Comparison of ENCODE assay signal across 10 cellular contexts in genomic region chr10:75436896-75437295, GRCh38. TPM values are rescaled to one million over a fixed set of nuclear protein-coding genes. Genes with fewer than 3 reads are reported as not detected.
"Had no signal": no experiment of that assay in that cellular context is flagged by ENCODE, and none has a peak within 500 bp of the region (broad histone marks: within the 10 kb centered on the region; RNA-seq: fewer than 3 reads in every experiment).

No MANE protein-coding gene starts in this region.

- H3K4me3 ChIP-seq: GM23248 had no signal

- DNase-seq: GM23248, GOT3, H9, HCEC 1CT, Karpas-422, KBM-7 had no signal

- FAIRE-seq: H54, HTR-8/SVneo had no signal

- H3K27ac ChIP-seq: GM23248, KMS-11 had no signal

- H2AFZ ChIP-seq: GM23248 had no signal

- H3K4me2 ChIP-seq: KMS-11 had no signal

- H3K9ac ChIP-seq: GM23248, KMS-11 had no signal

RNA-seq across cellular contexts. Expression of gene LRMDA, which starts 5.5 kb away (rescaled TPM):
- total RNA-seq: GM23248, HT-29 had no signal
